Comparison of ENCODE assay signal across 1 cellular context in genomic region chr10:21130108-21130507, GRCh38.
TF ChIP-seq lines count a peak whose summit lies in the region.

No MANE protein-coding gene starts in this region.

TF ChIP-seq in K562, 482 proteins besides CTCF, POLR2A, EP300 and RAD21 (continued from another document and continues in another):
- TF ChIP-seq ZNF655 (CRISPR knock-in tag; IDR thresholded peaks at IDR 0.05) (no peak), KLF1 (tag; IDR thresholded peaks at IDR 0.05) (no peak), ZNF785 (CRISPR knock-in tag; IDR thresholded peaks at IDR 0.05) (no peak), BRF1 (IDR thresholded peaks at IDR 0.05; ENCODE audit: borderline replicate concordance, extremely low read depth, insufficient read length) (no peak), ZNF354B (CRISPR knock-in tag; IDR thresholded peaks at IDR 0.05) (no peak), SREBF2 (CRISPR knock-in tag; IDR thresholded peaks at IDR 0.05) (no peak), ATF3 (IDR thresholded peaks at IDR 0.05) (no peak), ATF3 (CRISPR knock-in tag; conservative IDR thresholded peaks at IDR 0.05) (no peak), ZNF175 (CRISPR knock-in tag; IDR thresholded peaks at IDR 0.05; ENCODE audit: low read depth) (no peak), GABPB2 (CRISPR knock-in tag; conservative IDR thresholded peaks at IDR 0.05) (no peak), GABPA (tag; conservative IDR thresholded peaks at IDR 0.05; ENCODE audit: low read depth) (no peak), E4F1 (CRISPR knock-in tag; IDR thresholded peaks at IDR 0.05; ENCODE audit: borderline replicate concordance) (no peak), PYGO2 (tag; IDR thresholded peaks at IDR 0.05) (no peak), ZNF124 (CRISPR knock-in tag; IDR thresholded peaks at IDR 0.05) (no peak), RNF2 (IDR thresholded peaks at IDR 0.05) (peak; percentile 63; the same call in 1 of the 2 replicates), ZNF449 (CRISPR knock-in tag; IDR thresholded peaks at IDR 0.05) (no peak), SAFB (IDR thresholded peaks at IDR 0.05; ENCODE audit: borderline replicate concordance, low read depth, low read length) (no peak), SMAD2 (IDR thresholded peaks at IDR 0.05; ENCODE audit: low read depth, low read length) (no peak), DPF2 (IDR thresholded peaks at IDR 0.05) (peak; percentile 93), IRF9 (tag; IDR thresholded peaks at IDR 0.05) (no peak), XRCC5 (IDR thresholded peaks at IDR 0.05; ENCODE audit: low read depth, low read length) (no peak), CHCHD3 (CRISPR knock-in tag; IDR thresholded peaks at IDR 0.05) (no peak), CBFB (CRISPR knock-in tag; IDR thresholded peaks at IDR 0.05) (no peak), CLOCK (CRISPR knock-in tag; IDR thresholded peaks at IDR 0.05; ENCODE audit: borderline replicate concordance) (no peak), ZNF511 (CRISPR knock-in tag; IDR thresholded peaks at IDR 0.05) (no peak), BDP1 (IDR thresholded peaks at IDR 0.05; ENCODE audit: insufficient read depth, insufficient read length) (no peak), ARID2 (IDR thresholded peaks at IDR 0.05) (no peak), SMARCA4 (IDR thresholded peaks at IDR 0.05) (peak; percentile 93), ZNF584 (CRISPR knock-in tag; IDR thresholded peaks at IDR 0.05; ENCODE audit: low read depth) (no peak), POU5F1 (IDR thresholded peaks at IDR 0.05; ENCODE audit: borderline replicate concordance, low read depth, low read length, partially characterized antibody) (no peak), PURB (CRISPR knock-in tag; IDR thresholded peaks at IDR 0.05; ENCODE audit: low read depth) (no peak), ZFP36 (IDR thresholded peaks at IDR 0.05; ENCODE audit: low read depth, low read length, partially characterized antibody) (peak; percentile 34), EHMT2 (IDR thresholded peaks at IDR 0.05) (no peak), THRA (IDR thresholded peaks at IDR 0.05) (no peak), ZNF699 (CRISPR knock-in tag; IDR thresholded peaks at IDR 0.05; ENCODE audit: insufficient replicate concordance) (no peak), MTF1 (CRISPR knock-in tag; IDR thresholded peaks at IDR 0.05; ENCODE audit: borderline replicate concordance) (no peak), ZNF764 (CRISPR knock-in tag; IDR thresholded peaks at IDR 0.05; ENCODE audit: low read depth) (no peak), NKRF (IDR thresholded peaks at IDR 0.05; ENCODE audit: borderline replicate concordance) (no peak), HDAC3 (IDR thresholded peaks at IDR 0.05; ENCODE audit: borderline replicate concordance, partially characterized antibody) (peak; percentile 90), ZBTB11 (CRISPR knock-in tag; IDR thresholded peaks at IDR 0.05) (peak in 1 of 3 experiments; percentile 47; a peak in 1 of 6 replicates), USF1 (CRISPR knock-in tag; IDR thresholded peaks at IDR 0.05) (no peak), ZNF174 (CRISPR knock-in tag; IDR thresholded peaks at IDR 0.05) (no peak), ZNF224 (CRISPR knock-in tag; IDR thresholded peaks at IDR 0.05) (no peak), SMAD4 (CRISPR knock-in tag; conservative IDR thresholded peaks at IDR 0.05) (peak; percentile 96), GTF2F1 (IDR thresholded peaks at IDR 0.05; ENCODE audit: low read depth, low read length) (no peak), POLR3G (IDR thresholded peaks at IDR 0.05; ENCODE audit: extremely low read depth, insufficient read length, insufficient replicate concordance) (no peak), SAFB2 (IDR thresholded peaks at IDR 0.05; ENCODE audit: borderline replicate concordance, low read depth, low read length, severe bottlenecking) (no peak), CTBP1 (IDR thresholded peaks at IDR 0.05; ENCODE audit: borderline replicate concordance) (peak; percentile 61; the same call in 1 of the 2 replicates), JUND (IDR thresholded peaks at IDR 0.05; ENCODE audit: borderline replicate concordance, low read depth, low read length) (peak; percentile 62; the same call in 1 of the 2 replicates), JUND (tag; IDR thresholded peaks at IDR 0.05; ENCODE audit: borderline replicate concordance, low read depth, low read length) (0 out of 3 replicates have a peak, but pooled peaks have one; percentile 26), POLR2AphosphoS2 (IDR thresholded peaks at IDR 0.05; ENCODE audit: low read length) (no peak), NFXL1 (CRISPR knock-in tag; IDR thresholded peaks at IDR 0.05) (no peak)
